ENCODE assay signal across 20 cellular contexts in genomic region chr13:30916991-30917390, GRCh38. TPM values are rescaled to one million over a fixed set of nuclear protein-coding genes. Genes with fewer than 3 reads are reported as not detected.
A peak's percentile ranks its signal among the peaks of the same experiment; 100 is the strongest.
DNase-seq lines count a peak whose midpoint lies in the region.
"Had no signal": no experiment of that assay in that cellular context is flagged by ENCODE, and none has a peak within 500 bp of the region (broad histone marks: within the 10 kb centered on the region; RNA-seq: fewer than 3 reads in every experiment).

No MANE protein-coding gene starts in this region.

- in situ Hi-C loops in G401 (cut with HindIII; ENCODE audit: low sequenced_read_pairs): no loop called here

- DNase-seq in G401 (ENCODE audit: low spot score) (peak; percentile 22), cerebellum (ENCODE audit: low spot score) (peak; percentile 52), islet precursor cell (peak; percentile 7), AG20443 (ENCODE audit: low spot score) (no peak), NCI-H526 treated with DMSO at 0.1 percent for 48 hours (lab: John Stamatoyannopoulos, UW) (no peak), NCI-H2107 treated with DMSO at 0.1 percent for 48 hours (lab: John Stamatoyannopoulos, UW; ENCODE audit: unreplicated experiment) (no peak)
- DNase-seq: C1 segment of cervical spinal cord; CD4-positive, alpha-beta memory T cell; CD4-positive, CD25-positive, alpha-beta regulatory T cell; CD8-positive, alpha-beta memory T cell; COR-L47; DMS 273 treated with DMSO at 0.1 percent for 48 hours; DMS153; DMS53; DMS79; DND-41; EL; GF-D8 had no signal

RNA-seq across cellular contexts. Expression of gene MEDAG, which starts 10.9 kb away (rescaled TPM):
- not detected in 2 replicates for total RNA-seq in G401 (2014; rRNA removed; shearing (Covaris generic))
- total RNA-seq in cerebellum: 0.27 TPM
- total RNA-seq: A172; CD4-positive, alpha-beta memory T cell; CD4-positive, CD25-positive, alpha-beta regulatory T cell; CD8-positive, alpha-beta memory T cell had no signal

RNA-seq across cellular contexts. Expression of gene TEX26, which starts 15.5 kb away (rescaled TPM):
- not detected in 2 replicates for total RNA-seq in G401 (2014; rRNA removed; shearing (Covaris generic))
- total RNA-seq in cerebellum: 1.3 TPM
- total RNA-seq: A172; CD4-positive, alpha-beta memory T cell; CD4-positive, CD25-positive, alpha-beta regulatory T cell; CD8-positive, alpha-beta memory T cell; Daoy had no signal

Comparison
In these comparisons a context has a peak if more than half of its experiments do, and no peak if none do; other contexts are left out.
1. DNase-seq: peak in G401 (single experiment), cerebellum (single experiment) and islet precursor cell (single experiment); none in AG20443 (single experiment), NCI-H526 treated with DMSO at 0.1 percent for 48 hours (single experiment) and NCI-H2107 treated with DMSO at 0.1 percent for 48 hours (single experiment).